In the genomic region with DNA sequence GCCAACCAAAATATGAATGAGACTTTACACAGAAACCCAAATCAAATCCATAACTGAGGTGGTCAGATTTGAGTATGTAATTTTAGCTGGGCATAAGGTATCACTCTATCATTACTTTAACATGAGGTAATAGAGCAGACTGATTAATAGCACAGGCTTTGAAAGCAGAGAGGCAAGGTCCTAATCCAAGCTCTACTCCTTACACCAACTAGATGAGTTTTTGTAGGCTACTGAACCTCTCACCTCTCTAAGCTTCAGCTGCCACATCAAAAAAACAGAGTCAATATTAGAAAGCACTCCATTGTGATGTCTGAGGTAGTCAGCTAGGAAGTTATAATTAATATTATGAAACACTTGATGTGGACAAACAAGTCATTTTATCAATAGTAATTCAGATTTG, we compare ENCODE assay signal across 18 cellular contexts.
DNase-seq lines count a peak whose midpoint lies in the region; ATAC-seq and TF ChIP-seq lines count a peak whose summit lies in the region.
"Had no signal": no experiment of that assay in that cellular context is flagged by ENCODE, and none has a peak within 500 bp of the region (broad histone marks: within the 10 kb centered on the region; RNA-seq: fewer than 3 reads in every experiment).

No MANE protein-coding gene starts in this region.

- H3K79me2 ChIP-seq in trophoblast cell (ENCODE audit: control insufficient read depth, insufficient read depth, low read length, poor library complexity): peaks cover 4% of the 10 kb centered on the region

- H3K4ac ChIP-seq in trophoblast cell (ENCODE audit: low read depth, low read length): peak overlapping the region; percentile 57

- no peak overlapping the region for H2AK5ac ChIP-seq in trophoblast cell (ENCODE audit: low read length)

- peaks cover 39% of the 10 kb centered on the region for H3K4me1 ChIP-seq in CD8-positive, alpha-beta memory T cell (ENCODE audit: insufficient read depth, low read length)
- H3K4me1 ChIP-seq in trophoblast cell (ENCODE audit: control insufficient read depth in 1 of 2, insufficient read depth in 2 of 2, low read length in 2 of 2): peaks cover 0 to 1% of the 10 kb centered on the region in 2 experiments

- intact Hi-C loops in natural killer cell (cut with micrococcal nuclease): no loop called here

- POLR2A ChIA-PET in CD8-positive, alpha-beta memory T cell (lab: Charles Lee): interaction anchor here (0.7 kb wide), 1 partner anchor 726 kb away, joined by 3 read pairs; no protein-coding TSS in a partner anchor

- no peak overlapping the region for H3K4me3 ChIP-seq in CD8-positive, alpha-beta memory T cell (ENCODE audit: low read length)
- no peak overlapping the region for H3K4me3 ChIP-seq in trophoblast cell (ENCODE audit: low read depth, low read length)

- peak overlapping the region; percentile 46 to 51 for H3K27ac Mint-ChIP-seq in natural killer cell
- no peak overlapping the region for H3K27ac Mint-ChIP-seq in natural killer cell treated with Interleukin-12 subunit alpha and Interleukin-12 subunit beta and Interleukin-15 and Interleukin-18, amount 100 ng/mL, for 72 hours
- H3K27ac Mint-ChIP-seq in CD8-positive, alpha-beta memory T cell: peak overlapping the region in 5 of 8 donors; percentile 4 to 74 (median 43)

- H3K36me3 Mint-ChIP-seq in natural killer cell: no peaks in the 10 kb centered on the region
- H3K36me3 Mint-ChIP-seq in natural killer cell treated with Interleukin-12 subunit alpha and Interleukin-12 subunit beta and Interleukin-15 and Interleukin-18, amount 100 ng/mL, for 72 hours: no peaks in the 10 kb centered on the region
- peaks cover 0 to 6% (median 0%) of the 10 kb centered on the region in 3 donors for H3K36me3 Mint-ChIP-seq in CD8-positive, alpha-beta memory T cell

- no peak overlapping the region for H3K14ac ChIP-seq in trophoblast cell (ENCODE audit: low read length)

- DNase-seq in natural killer cell (no peak), trophoblast cell (no peak), GM19238 (ENCODE audit: insufficient read length, low spot score) (no peak), KG1 (lab: John Stamatoyannopoulos, UW) (no peak)
- no peak for DNase-seq in natural killer cell treated with Interleukin-12 subunit alpha and Interleukin-12 subunit beta and Interleukin-15 and Interleukin-18, amount 100 ng/mL, for 72 hours (ENCODE audit: low spot score)
- no peak for DNase-seq in CD8-positive, alpha-beta memory T cell
- DNase-seq: H7, NCI-H1417 treated with DMSO at 0.1 percent for 48 hours, NCI-H187 treated with DMSO at 0.1 percent for 48 hours, NCI-H2227 treated with DMSO at 0.1 percent for 48 hours, NCI-H510A treated with DMSO at 0.1 percent for 48 hours, NCI-H774, PC-3, SIG-M5 had no signal

- no peak overlapping the region for H4K91ac ChIP-seq in trophoblast cell (ENCODE audit: low read depth, low read length)

- no peaks in the 10 kb centered on the region for H3K9me3 Mint-ChIP-seq in natural killer cell
- no peaks in the 10 kb centered on the region for H3K9me3 Mint-ChIP-seq in natural killer cell treated with Interleukin-12 subunit alpha and Interleukin-12 subunit beta and Interleukin-15 and Interleukin-18, amount 100 ng/mL, for 72 hours
- no peaks in the 10 kb centered on the region for H3K9me3 Mint-ChIP-seq in CD8-positive, alpha-beta memory T cell

- no peak overlapping the region for H3K4me2 ChIP-seq in trophoblast cell (ENCODE audit: low read length)
- H3K4me2 ChIP-seq: KMS-11 had no signal

- no peak overlapping the region for H2AFZ ChIP-seq in trophoblast cell (ENCODE audit: insufficient read depth, low read length, poor library complexity)

- no peak overlapping the region for H2BK12ac ChIP-seq in trophoblast cell (ENCODE audit: low read length)

- no peaks in the 10 kb centered on the region for H3K27me3 Mint-ChIP-seq in natural killer cell (ENCODE audit: low read depth in 2 of 2)
- H3K27me3 Mint-ChIP-seq in natural killer cell treated with Interleukin-12 subunit alpha and Interleukin-12 subunit beta and Interleukin-15 and Interleukin-18, amount 100 ng/mL, for 72 hours: no peaks in the 10 kb centered on the region
- H3K27me3 Mint-ChIP-seq in CD8-positive, alpha-beta memory T cell: no peaks in the 10 kb centered on the region

- no peak overlapping the region for H3K18ac ChIP-seq in trophoblast cell (ENCODE audit: low read length)

- H2BK120ac ChIP-seq in trophoblast cell (ENCODE audit: insufficient read depth, low read length, poor library complexity): no peak overlapping the region

- peak overlapping the region; percentile 40 for H3K4me3 Mint-ChIP-seq in natural killer cell
- H3K4me3 Mint-ChIP-seq in natural killer cell treated with Interleukin-12 subunit alpha and Interleukin-12 subunit beta and Interleukin-15 and Interleukin-18, amount 100 ng/mL, for 72 hours: no peak overlapping the region
- peak overlapping the region in 2 of 7 donors; percentile 3 to 46 for H3K4me3 Mint-ChIP-seq in CD8-positive, alpha-beta memory T cell

- H4K8ac ChIP-seq in trophoblast cell (ENCODE audit: low read depth, low read length): no peak overlapping the region

- H3K9ac ChIP-seq in trophoblast cell (ENCODE audit: low read length): no peak overlapping the region
- H3K9ac ChIP-seq: KMS-11 had no signal

- H3K9me3 ChIP-seq in CD8-positive, alpha-beta memory T cell (ENCODE audit: low read length): no peaks in the 10 kb centered on the region
- H3K9me3 ChIP-seq in trophoblast cell (ENCODE audit: insufficient read depth, low read depth, low read length): no peaks in the 10 kb centered on the region

- no peak overlapping the region for H4K12ac ChIP-seq in trophoblast cell (ENCODE audit: low read depth, low read length)

- no peaks in the 10 kb centered on the region for H3K27me3 ChIP-seq in CD8-positive, alpha-beta memory T cell (ENCODE audit: insufficient read depth, low read length, poor library complexity, severe bottlenecking)
- H3K27me3 ChIP-seq in trophoblast cell (ENCODE audit: insufficient read depth, low read length): no peaks in the 10 kb centered on the region

- no peaks in the 10 kb centered on the region for H3K36me3 ChIP-seq in CD8-positive, alpha-beta memory T cell (ENCODE audit: insufficient read depth, low read length)
- H3K36me3 ChIP-seq in trophoblast cell (ENCODE audit: control insufficient read depth in 1 of 2, insufficient read depth in 2 of 2, low read length in 2 of 2): peaks cover 2% of the 10 kb centered on the region in 2 experiments

- H2BK5ac ChIP-seq in trophoblast cell (ENCODE audit: low read depth, low read length, poor library complexity): no peak overlapping the region

- ATAC-seq in natural killer cell (peak in 1 of 3 donors; percentile 13), esophagus mucosa (peak; percentile 47), HG02840 (IDR thresholded peaks at IDR 0.05; ENCODE audit: low FRiP score, unreplicated experiment) (no peak)
- ATAC-seq in natural killer cell treated with Interleukin-12 subunit alpha and Interleukin-12 subunit beta and Interleukin-15 and Interleukin-18, amount 100 ng/mL, for 72 hours: no peak
- ATAC-seq: PC-3 had no signal

- TF ChIP-seq CTCF in natural killer cell (IDR thresholded peaks at IDR 0.05): no peak

- CTCF ChIA-PET in CD8-positive, alpha-beta memory T cell (lab: Charles Lee): interaction anchor here (0.9 to 1.4 kb wide), 2 partner anchors 15 to 65 kb away, joined by 3 read pairs; no protein-coding TSS in a partner anchor

- no peak overlapping the region for H3K27ac ChIP-seq in CD8-positive, alpha-beta memory T cell (ENCODE audit: low read depth, low read length)
- no peak overlapping the region for H3K27ac ChIP-seq in trophoblast cell (ENCODE audit: low read depth, low read length)
- H3K27ac ChIP-seq: KMS-11, RWPE1 had no signal

- H3K23ac ChIP-seq in trophoblast cell (ENCODE audit: low read length): no peak overlapping the region

- peaks cover 79 to 82% of the 10 kb centered on the region in 2 donors for H3K4me1 Mint-ChIP-seq in natural killer cell
- peaks cover 38 to 59% of the 10 kb centered on the region in 2 donors for H3K4me1 Mint-ChIP-seq in natural killer cell treated with Interleukin-12 subunit alpha and Interleukin-12 subunit beta and Interleukin-15 and Interleukin-18, amount 100 ng/mL, for 72 hours (ENCODE audit: low read depth in 2 of 2)
- peaks cover 70 to 94% (median 90%) of the 10 kb centered on the region in 3 donors for H3K4me1 Mint-ChIP-seq in CD8-positive, alpha-beta memory T cell

- no peaks in the 10 kb centered on the region for H3K79me1 ChIP-seq in trophoblast cell (ENCODE audit: low read length)

Comparison
In these comparisons a context has a peak if more than half of its experiments do, and no peak if none do; other contexts are left out.
1. H3K27ac Mint-ChIP-seq: peak in natural killer cell (2 of 2) and CD8-positive, alpha-beta memory T cell (5 of 8); none in natural killer cell treated with Interleukin-12 subunit alpha and Interleukin-12 subunit beta and Interleukin-15 and Interleukin-18, amount 100 ng/mL, for 72 hours (0 of 2).